In genomic region chr2:26244479-26245230, GRCh38 we compare ENCODE assay signal across 8 cellular contexts. TPM values are rescaled to one million over a fixed set of nuclear protein-coding genes. Genes with fewer than 3 reads are reported as not detected.
A peak's percentile ranks its signal among the peaks of the same experiment; 100 is the strongest.
DNase-seq lines count a peak whose midpoint lies in the region; ATAC-seq, FAIRE-seq and TF ChIP-seq lines count a peak whose summit lies in the region.

HADHA (minus strand) TSS chr2:26244632; CDS start chr2:26244596, 36 bp downstream.
HADHB (plus strand) TSS chr2:26244939; CDS start chr2:26254255, 9,316 bp downstream.

- CTCF ChIA-PET in AG04450 (lab: Charles Lee), result interaction anchor here (1.5 to 2.0 kb wide), 2 partner anchors 86 to 333 kb away, joined by 5 to 11 read pairs; no protein-coding TSS in a partner anchor

- WGBS in spleen, 5 donors, result 0 to 1% (median 0%) methylated on average over 37 to 51 of the region's 51 CpGs

- H3K4me1 ChIP-seq in spleen, result peaks cover 15 to 89% (median 79%) of the 10 kb centered on the region in 6 donors

- intact Hi-C loops in spleen (cut with DNase I; ENCODE audit: low total_unique reads), result loop anchor here (10.0 kb wide), 1 partner anchor 60 kb away; no protein-coding TSS in a partner anchor

- H3K27ac Mint-ChIP-seq in immature natural killer cell, result peak within 1 kb of the TSS; percentile 94 to 100 (median 99)

- TF ChIP-seq POLR2A in spleen (IDR thresholded peaks at IDR 0.05), result peak; percentile 56 to 59 (median 58)

- H3K27me3 Mint-ChIP-seq in immature natural killer cell (ENCODE audit: low read depth in 3 of 3), result peaks cover 5 to 14% (median 13%) of the 10 kb centered on the region in 3 donors

- TF ChIP-seq CTCF in AG04450 (IDR thresholded peaks at IDR 0.05; ENCODE audit: low read depth, low read length) (peak; percentile 37), WI38 (IDR thresholded peaks at IDR 0.05; ENCODE audit: low read depth, low read length) (no peak), bronchial epithelial cell (IDR thresholded peaks at IDR 0.05; ENCODE audit: insufficient read depth, low read length, severe bottlenecking) (peak; percentile 40), spleen (IDR thresholded peaks at IDR 0.05 in 8 of 11, conservative IDR thresholded peaks at IDR 0.05 in 3 of 11) (peak in 9 of 11 experiments; percentile 36 to 70 (median 40))

- H3K9me3 ChIP-seq in AG04450 (ENCODE audit: control insufficient read depth, insufficient read depth, low read length) (no peaks in the 10 kb centered on the region; the same call in 1 of the 2 replicates), spleen (no peaks in the 10 kb centered on the region)

- peak within 1 kb of the TSS; percentile 97 for H3K4me3 ChIP-seq in AG04450 (ENCODE audit: low read depth, low read length)
- peak within 1 kb of the TSS; percentile 84 for H3K4me3 ChIP-seq in WI38 (ENCODE audit: low read depth, low read length)
- peak within 1 kb of the TSS; percentile 85 for H3K4me3 ChIP-seq in bronchial epithelial cell (ENCODE audit: low read depth, low read length)
- peak within 1 kb of the TSS; percentile 73 to 95 (median 87) for H3K4me3 ChIP-seq in spleen

- ATAC-seq in GM18868 (IDR thresholded peaks at IDR 0.05; ENCODE audit: unreplicated experiment) (peak; percentile 61), HG03108 (IDR thresholded peaks at IDR 0.05; ENCODE audit: unreplicated experiment) (peak; percentile 59)

- H3K27ac ChIP-seq in AG04450 (ENCODE audit: low read depth, low read length), result peak within 1 kb of the TSS; percentile 99
- H3K27ac ChIP-seq in spleen, result peak within 1 kb of the TSS; percentile 93 to 99 (median 96)

- H3K36me3 ChIP-seq in bronchial epithelial cell (ENCODE audit: control insufficient read depth, insufficient read depth, low read length) (no peaks in the 10 kb centered on the region), spleen (peaks cover 0 to 5% (median 0%) of the 10 kb centered on the region in 6 donors)

- peaks cover 58 to 70% of the 10 kb centered on the region in 2 donors for H3K4me1 Mint-ChIP-seq in immature natural killer cell

- H3K4me3 Mint-ChIP-seq in immature natural killer cell, result peak within 1 kb of the TSS; percentile 95 to 100 (median 99)

- H3K9me3 Mint-ChIP-seq in immature natural killer cell, result no peaks in the 10 kb centered on the region

- H3K36me3 Mint-ChIP-seq in immature natural killer cell, result no peaks in the 10 kb centered on the region

- H3K27me3 ChIP-seq in AG04450 (ENCODE audit: control insufficient read depth, insufficient read depth, low read length), result no peaks in the 10 kb centered on the region
- H3K27me3 ChIP-seq in bronchial epithelial cell (ENCODE audit: control insufficient read depth, insufficient read depth, low read length), result no peaks in the 10 kb centered on the region
- H3K27me3 ChIP-seq in spleen (replicated peaks in 1 of 7), result no peaks in the 10 kb centered on the region

- FAIRE-seq in bronchial epithelial cell (lab: Jason Lieb, UNC), result no peak

- DNase-seq in AG04450 (ENCODE audit: low read depth, low spot score) (peak; percentile 76), NCI-H2196 treated with DMSO at 0.1 percent for 48 hours (lab: John Stamatoyannopoulos, UW; ENCODE audit: unreplicated experiment) (peak; percentile 77), bronchial epithelial cell (ENCODE audit: low read depth) (peak; percentile 70), immature natural killer cell (peak; percentile 89 to 92 (median 91)), spleen (peak; percentile 97)

- POLR2A ChIA-PET in AG04450 (lab: Yijun Ruan, JAX), result interaction anchor here (0.9 to 2.3 kb wide), 4 partner anchors 39 to 101 kb away, joined by 3 to 10 read pairs (median 5); partner anchors contain the start of gene SELENOI

RNA-seq across cellular contexts. Expression of gene HADHA, which starts in this region (rescaled TPM):
- polyA plus RNA-seq in AG04450 (2011; rRNA removed) (155 and 172 TPM in 2 replicates), immature natural killer cell (100 to 1,000 TPM in 2 of 3 donors, 10 to 100 TPM in 1; 94.4 to 132 (median 118) TPM), spleen (10 to 100 TPM; 49.6 to 58.3 (median 58.3) TPM)
- 160 and 163 TPM in 2 replicates for polyA minus RNA-seq in AG04450 (2011; rRNA and poly(A)+ RNA removed)
- total RNA-seq in bronchial epithelial cell (140 and 155 TPM in 2 replicates), spleen (100 to 1,000 TPM; 114 to 134 (median 115) TPM)

RNA-seq across cellular contexts. Expression of gene HADHB, which starts in this region (rescaled TPM):
- polyA plus RNA-seq in AG04450 (2011; rRNA removed) (129 and 162 TPM in 2 replicates), immature natural killer cell (10 to 100 TPM; 72.3 to 96.8 (median 74.9) TPM), spleen (10 to 100 TPM; 54.0 to 75.1 (median 55.7) TPM)
- polyA minus RNA-seq in AG04450 (2011; rRNA and poly(A)+ RNA removed), result 128 and 140 TPM in 2 replicates
- total RNA-seq in bronchial epithelial cell (105 and 135 TPM in 2 replicates), spleen (100 to 1,000 TPM; 106 to 165 (median 130) TPM)

Comparison
In these comparisons a context has a peak if more than half of its experiments do, and no peak if none do; other contexts are left out.
1. Peak in every context shown above with its lines: DNase-seq, ATAC-seq, H3K4me3 ChIP-seq and H3K27ac ChIP-seq.